19 cellular contexts compared by ENCODE assay signal in the genomic region with DNA sequence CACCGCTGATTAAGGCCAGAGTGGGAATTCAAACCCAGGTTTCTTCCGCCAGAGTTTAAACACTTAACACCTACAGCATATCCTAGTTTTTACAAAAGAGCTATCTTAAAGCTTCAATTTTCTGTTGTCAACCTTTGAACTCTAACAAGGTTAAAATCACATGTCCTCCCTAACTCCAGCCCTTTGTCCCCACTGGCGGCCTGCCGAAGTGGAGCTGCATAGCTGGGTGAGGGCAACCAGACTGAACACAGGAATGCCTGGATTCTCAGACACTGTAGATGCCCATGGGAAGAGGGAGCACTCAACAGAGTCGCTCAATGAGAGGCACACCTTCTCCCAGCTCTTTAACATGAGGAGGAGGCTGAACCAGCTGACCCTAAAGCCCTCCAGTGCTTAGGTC. TPM values are rescaled to one million over a fixed set of nuclear protein-coding genes. Genes with fewer than 3 reads are reported as not detected.
DNase-seq lines count a peak whose midpoint lies in the region; ATAC-seq, FAIRE-seq and TF ChIP-seq lines count a peak whose summit lies in the region.
"Had no signal": no experiment of that assay in that cellular context is flagged by ENCODE, and none has a peak within 500 bp of the region (broad histone marks: within the 10 kb centered on the region; RNA-seq: fewer than 3 reads in every experiment).

No MANE protein-coding gene starts in this region.

- in situ Hi-C loops in HepG2 (cut with HindIII; ENCODE audit: extremely low pct_ligation_motif_present, low pct_unique_long_range_greater_than_20kb): no loop called here

- DNase-seq in hepatocyte (ENCODE audit: low spot score) (peak; percentile 11), HepG2 (ENCODE audit: low spot score) (no peak), neuronal stem cell (ENCODE audit: low spot score) (no peak), epidermal melanocyte (ENCODE audit: insufficient read length, low spot score) (no peak), SHP77 treated with DMSO at 0.1 percent for 48 hours (lab: John Stamatoyannopoulos, UW) (no peak)
- DNase-seq in stimulated activated CD4-positive, alpha-beta T cell treated with anti-CD3 and anti-CD28 coated beads, Interleukin-2, amount 100 ng/mL, for 48 hours: no peak
- DNase-seq: C1 segment of cervical spinal cord; Caco-2; CD4-positive, alpha-beta memory T cell; DMS153; DND-41; GM23248; H9 had no signal

- H2AK5ac ChIP-seq in neuronal stem cell (ENCODE audit: low read depth, low read length): no peak overlapping the region

- TF ChIP-seq EP300 in HepG2 (IDR thresholded peaks at IDR 0.05; ENCODE audit: low read depth in 2 of 2, low read length in 2 of 2) (no peak), HepG2 (CRISPR knock-in tag; IDR thresholded peaks at IDR 0.05; ENCODE audit: borderline replicate concordance) (no peak)

- no peak for FAIRE-seq in HepG2 (lab: Jason Lieb, UNC)
- FAIRE-seq: G401.6, GM12892 had no signal

- no peak overlapping the region for H3K9ac ChIP-seq in HepG2 (ENCODE audit: insufficient read depth, low read depth, low read length)
- H3K9ac ChIP-seq in neuronal stem cell (ENCODE audit: low read depth, low read length, poor library complexity): no peak overlapping the region
- H3K9ac ChIP-seq: GM23248 had no signal

- no peak overlapping the region for H3K27ac ChIP-seq in hepatocyte
- H3K27ac ChIP-seq in HepG2 (ENCODE audit: extremely low read length, insufficient read depth, low read length): no peak overlapping the region
- no peak overlapping the region for H3K27ac ChIP-seq in neuronal stem cell (replicated peaks; ENCODE audit: low read length)
- H3K27ac ChIP-seq: GM23248 had no signal

- H4K20me1 ChIP-seq in hepatocyte (ENCODE audit: insufficient read depth, poor library complexity, severe bottlenecking): no peaks in the 10 kb centered on the region
- H4K20me1 ChIP-seq in HepG2 (ENCODE audit: insufficient read depth, low read length): no peaks in the 10 kb centered on the region

- H2BK120ac ChIP-seq in neuronal stem cell (ENCODE audit: low read depth, low read length): no peak overlapping the region

- H3K79me2 ChIP-seq in hepatocyte (no peaks in the 10 kb centered on the region), HepG2 (ENCODE audit: insufficient read depth, low read length) (no peaks in the 10 kb centered on the region)

- H3K4ac ChIP-seq in neuronal stem cell (ENCODE audit: low read length): no peak overlapping the region

- no peak overlapping the region for H2BK15ac ChIP-seq in neuronal stem cell (ENCODE audit: low read length)

- H4K91ac ChIP-seq in neuronal stem cell (ENCODE audit: low read depth, low read length, poor library complexity): no peak overlapping the region

- POLR2A ChIA-PET in HepG2 (lab: Yijun Ruan, JAX): no interaction called here

- H3K9me3 ChIP-seq in hepatocyte (ENCODE audit: low read depth) (no peaks in the 10 kb centered on the region), HepG2 (ENCODE audit: low read length) (no peaks in the 10 kb centered on the region), neuronal stem cell (replicated peaks in 1 of 2; ENCODE audit: control insufficient read depth in 2 of 2, insufficient read depth in 1 of 2, low read depth in 1 of 2, low read length in 2 of 2) (no peaks in the 10 kb centered on the region)
- H3K9me3 ChIP-seq: Caco-2 had no signal

- H2AFZ ChIP-seq in hepatocyte (no peak overlapping the region), HepG2 (ENCODE audit: low read length) (no peak overlapping the region), neuronal stem cell (ENCODE audit: low read length) (no peak overlapping the region)
- H2AFZ ChIP-seq: GM23248 had no signal

- H2BK5ac ChIP-seq in neuronal stem cell (ENCODE audit: low read length): no peak overlapping the region

- peak overlapping the region; percentile 67 for H3K18ac ChIP-seq in neuronal stem cell (ENCODE audit: low read length)

- TF ChIP-seq CTCF in hepatocyte (IDR thresholded peaks at IDR 0.05; ENCODE audit: poor library complexity): no peak
- no peak for TF ChIP-seq CTCF in HepG2 (CRISPR knock-in tag; IDR thresholded peaks at IDR 0.05)

- H4K8ac ChIP-seq in neuronal stem cell (ENCODE audit: low read depth, low read length): no peak overlapping the region

- H3K36me3 ChIP-seq in hepatocyte (replicated peaks; ENCODE audit: insufficient read depth, low read depth) (no peaks in the 10 kb centered on the region), HepG2 (replicated peaks in 1 of 2; ENCODE audit: control insufficient read depth in 1 of 2, insufficient read depth in 2 of 2, low read length in 2 of 2) (no peaks in the 10 kb centered on the region), neuronal stem cell (replicated peaks in 1 of 2; ENCODE audit: control insufficient read depth in 2 of 2, insufficient read depth in 2 of 2, low read length in 2 of 2) (no peaks in the 10 kb centered on the region)

- H3K4me1 ChIP-seq in hepatocyte (ENCODE audit: insufficient read depth) (no peaks in the 10 kb centered on the region), HepG2 (ENCODE audit: insufficient read depth, low read length) (peaks cover 13% of the 10 kb centered on the region), neuronal stem cell (ENCODE audit: control insufficient read depth in 2 of 2, insufficient read depth in 1 of 2, low read depth in 1 of 2, low read length in 2 of 2) (peaks cover 0 to 10% of the 10 kb centered on the region in 2 donors)
- H3K4me1 ChIP-seq: Caco-2 had no signal

- no peak overlapping the region for H2BK12ac ChIP-seq in neuronal stem cell (ENCODE audit: low read length)

- no peak overlapping the region for H3K4me2 ChIP-seq in hepatocyte
- peak overlapping the region; percentile 22; the same call in 1 of the 2 replicates for H3K4me2 ChIP-seq in HepG2 (ENCODE audit: low read depth, low read length)
- H3K4me2 ChIP-seq in neuronal stem cell (ENCODE audit: insufficient read depth, low read length, poor library complexity, severe bottlenecking): no peak overlapping the region

- TF ChIP-seq POLR2A in HepG2 (IDR thresholded peaks at IDR 0.05; ENCODE audit: insufficient read depth in 1 of 2, low read depth in 2 of 2, low read length in 2 of 2): no peak

- H3K4me3 ChIP-seq in hepatocyte (no peak overlapping the region), HepG2 (replicated peaks in 1 of 3; ENCODE audit: insufficient read depth in 1 of 3, low read depth in 2 of 3, low read length in 3 of 3) (no peak overlapping the region), neuronal stem cell (ENCODE audit: low read length in 2 of 2) (no peak overlapping the region)
- H3K4me3 ChIP-seq: GM23248 had no signal

- no peaks in the 10 kb centered on the region for H3K79me1 ChIP-seq in neuronal stem cell (ENCODE audit: low read depth, low read length)

- WGBS in hepatocyte (ENCODE audit: low lambda C conversion rate, missing lambda C conversion rate): 86% methylated on average over 5 of the region's 5 CpGs
- WGBS in HepG2 (ENCODE audit: low lambda C conversion rate): 3% methylated on average over 5 of the region's 5 CpGs
- no CpG with 5 or more reads among the region's 5 CpGs for WGBS in neuronal stem cell (ENCODE audit: extremely low coverage in 2 of 2, insufficient read length in 2 of 2, insufficient replicate concordance in 1 of 2), 2 donors

- H3K23ac ChIP-seq in neuronal stem cell (ENCODE audit: low read depth, low read length, poor library complexity): no peak overlapping the region

- H3K27me3 ChIP-seq in hepatocyte (peaks cover 4% of the 10 kb centered on the region), HepG2 (ENCODE audit: control insufficient read depth in 1 of 2, insufficient read depth in 2 of 2, low read length in 2 of 2) (no peaks in the 10 kb centered on the region), neuronal stem cell (ENCODE audit: control insufficient read depth in 3 of 3, insufficient read depth in 3 of 3, low read depth in 1 of 3, low read length in 3 of 3) (no peaks in the 10 kb centered on the region)

- intact Hi-C loops in HepG2 (cut with micrococcal nuclease; ENCODE audit: unreplicated experiment): no loop called here

- ATAC-seq in HepG2: peak; percentile 88
- ATAC-seq: HCT116 had no signal

- CTCF ChIA-PET in HepG2 (lab: Yijun Ruan, JAX; ENCODE audit: low intra/inter-chr PET ratio, low total read pairs): no interaction called here

- no peak overlapping the region for H3K14ac ChIP-seq in neuronal stem cell (ENCODE audit: low read length)

- H3K9me2 ChIP-seq in hepatocyte (replicated peaks; ENCODE audit: insufficient read depth): no peaks in the 10 kb centered on the region

- no peak for TF ChIP-seq RAD21 in HepG2 (CRISPR knock-in tag; IDR thresholded peaks at IDR 0.05)

- no TSS peak for BruUV-seq in HepG2 (replicated peaks; lab: Mats Ljungman, UMichigan)

TF ChIP-seq in HepG2, 621 proteins besides CTCF, POLR2A, EP300 and RAD21 (continues in another document):
- TF ChIP-seq ZNF232 (CRISPR knock-in tag; IDR thresholded peaks at IDR 0.05; ENCODE audit: borderline replicate concordance) (no peak), SALL1 (CRISPR knock-in tag; IDR thresholded peaks at IDR 0.05) (0 out of 2 replicates have a peak, but pooled peaks have one; percentile 11)

RNA-seq across cellular contexts. Expression of a gene that starts 59.1 kb away (rescaled TPM):
- total RNA-seq in hepatocyte (0.12 and 0.33 TPM in 2 replicates), HepG2 (2016; rRNA removed; fragmentation: Illumina TruSeq; extraction: Trizol) (not detected in 2 replicates)
- polyA plus RNA-seq in hepatocyte (0.47 and 0.54 TPM in 2 replicates), HepG2 (2011; rRNA removed) (not detected in 2 replicates)
- total RNA-seq in HepG2 (2016; cell fraction: cytosol; rRNA removed; fragmentation: Illumina TruSeq; extraction: Trizol; ENCODE audit: low read depth): not detected in 2 replicates
- total RNA-seq in HepG2 (2016; cell fraction: insoluble cytoplasmic fraction; rRNA removed; fragmentation: Illumina TruSeq; extraction: Trizol): not detected in 2 replicates
- not detected in 2 replicates for total RNA-seq in HepG2 (2016; cell fraction: membrane; rRNA removed; fragmentation: Illumina TruSeq; extraction: Trizol)
- not detected in 2 replicates for total RNA-seq in HepG2 (2016; cell fraction: nucleus; rRNA removed; fragmentation: Illumina TruSeq; extraction: Trizol)
- not detected in 2 replicates for polyA plus RNA-seq in HepG2 (2011; cell fraction: cytosol; rRNA removed)
- polyA plus RNA-seq in HepG2 (2011; cell fraction: nucleus; rRNA removed): not detected in 2 replicates
- not detected in 2 replicates for polyA plus RNA-seq in HepG2 (2012)
- polyA plus RNA-seq in HepG2 (2016; cell fraction: cytosol; fragmentation: Illumina TruSeq; extraction: Trizol; ENCODE audit: low read depth): not detected in 2 replicates
- polyA plus RNA-seq in HepG2 (2016; cell fraction: insoluble cytoplasmic fraction; fragmentation: Illumina TruSeq; extraction: Trizol; ENCODE audit: low read depth): not detected in 2 replicates
- polyA plus RNA-seq in HepG2 (2016; cell fraction: membrane; fragmentation: Illumina TruSeq; extraction: Trizol; ENCODE audit: low read depth): not detected in 2 replicates
- not detected in 2 replicates for polyA plus RNA-seq in HepG2 (2016; cell fraction: nucleus; fragmentation: Illumina TruSeq; extraction: Trizol; ENCODE audit: insufficient read depth, low read depth)
- polyA minus RNA-seq in HepG2 (2011; rRNA and poly(A)+ RNA removed; ENCODE audit: low replicate concordance): not detected in 2 replicates
- not detected in 2 replicates for polyA minus RNA-seq in HepG2 (2011; cell fraction: cytosol; rRNA and poly(A)+ RNA removed)
- polyA minus RNA-seq in HepG2 (2011; cell fraction: nucleus; rRNA and poly(A)+ RNA removed): not detected in 2 replicates
- polyA plus RNA-seq in neuronal stem cell (2013, experiment 1 of 2): 0.33 TPM
- 0.33 TPM for polyA plus RNA-seq in neuronal stem cell (2013, experiment 2 of 2)
- total RNA-seq: A172; Caco-2; CD4-positive, alpha-beta memory T cell; GM23248; H4 had no signal
- polyA plus RNA-seq: BJ, GM23248 had no signal
